Comparison of ENCODE assay signal across 20 cellular contexts in the genomic region with DNA sequence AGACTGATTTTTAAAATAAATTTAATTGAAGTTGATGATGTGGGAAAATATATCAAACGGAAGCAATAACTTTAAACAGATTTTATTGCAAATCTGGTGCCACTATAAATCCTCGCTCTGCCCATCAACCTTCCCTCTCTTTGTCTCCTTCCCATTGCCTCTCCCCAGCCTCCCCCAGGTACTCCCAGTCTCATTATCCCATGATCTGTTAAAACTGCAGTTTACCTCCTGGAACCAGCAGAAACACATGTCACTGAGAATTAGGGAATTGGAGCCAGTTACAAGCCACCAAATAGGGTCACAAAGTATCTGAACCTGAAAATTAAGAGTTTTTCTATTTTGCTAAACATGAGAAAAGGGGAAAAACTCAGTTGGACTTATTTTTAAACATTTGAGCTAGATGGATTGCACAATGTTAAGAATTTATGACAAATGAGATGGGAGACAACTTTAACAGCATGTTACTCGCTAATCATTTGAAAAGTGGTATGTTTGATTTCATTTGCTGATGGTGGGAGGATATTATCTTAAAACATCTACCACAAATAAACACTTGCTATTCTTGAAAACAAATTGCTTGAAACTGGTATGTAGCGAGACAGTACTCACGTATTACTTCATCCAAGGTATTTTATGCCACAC. TPM values are rescaled to one million over a fixed set of nuclear protein-coding genes. Genes with fewer than 3 reads are reported as not detected.
DNase-seq lines count a peak whose midpoint lies in the region; ATAC-seq and TF ChIP-seq lines count a peak whose summit lies in the region.
"Had no signal": no experiment of that assay in that cellular context is flagged by ENCODE, and none has a peak within 500 bp of the region (broad histone marks: within the 10 kb centered on the region; RNA-seq: fewer than 3 reads in every experiment).

No MANE protein-coding gene starts in this region.

- H2BK15ac ChIP-seq in H9 (ENCODE audit: low read depth, low read length), result no peak overlapping the region

- H2BK120ac ChIP-seq in H9 (ENCODE audit: low read depth, low read length, poor library complexity, severe bottlenecking), result no peak overlapping the region

- no peak overlapping the region for H4K8ac ChIP-seq in H9 (replicated peaks; ENCODE audit: insufficient read length, low read depth, low read length)

- ATAC-seq in T-helper 17 cell, result no peak
- ATAC-seq: mucosa of descending colon, pancreas had no signal

- no peak overlapping the region for H3K18ac ChIP-seq in H9 (ENCODE audit: insufficient read length, low read depth, low read length)

- no peak overlapping the region for H2BK5ac ChIP-seq in H9 (ENCODE audit: insufficient read length, low read length)

- H3K4me1 ChIP-seq in H9 (ENCODE audit: insufficient read depth, low read length), result no peaks in the 10 kb centered on the region
- peaks cover 17% of the 10 kb centered on the region for H3K4me1 ChIP-seq in parathyroid adenoma

- no peak overlapping the region for H3K9ac ChIP-seq in H9 (ENCODE audit: extremely low read depth, insufficient read length, low read length)
- no peak overlapping the region for H3K9ac ChIP-seq in parathyroid adenoma

- H3K14ac ChIP-seq in H9 (ENCODE audit: insufficient read depth, low read length), result no peak overlapping the region

- H3K27me3 ChIP-seq in H9 (ENCODE audit: insufficient read depth, low read length) (no peaks in the 10 kb centered on the region), parathyroid adenoma (ENCODE audit: control insufficient read depth, insufficient read depth, low read length) (no peaks in the 10 kb centered on the region)
- H3K27me3 ChIP-seq: pancreas had no signal

- no peak overlapping the region for H4K5ac ChIP-seq in H9 (ENCODE audit: insufficient read length, low read depth, low read length)

- no peaks in the 10 kb centered on the region; a peak in 1 of 5 replicates for H3K9me3 Mint-ChIP-seq in H9
- H3K9me3 Mint-ChIP-seq in immature natural killer cell, result no peaks in the 10 kb centered on the region
- H3K9me3 Mint-ChIP-seq: activated CD4-positive, alpha-beta memory T cell treated with anti-CD3 and anti-CD28 coated beads, Interleukin-2, amount 10 ng/mL, durations not matched to agents 7 days and 5 days had no signal

- no peak for TF ChIP-seq CTCF in H9 (conservative IDR thresholded peaks at IDR 0.05)
- TF ChIP-seq CTCF in parathyroid adenoma (IDR thresholded peaks at IDR 0.05), result no peak

- peaks cover 13% of the 10 kb centered on the region for H3K23me2 ChIP-seq in H9 (ENCODE audit: insufficient read length, low read depth, low read length, poor library complexity, severe bottlenecking)

- H3K36me3 Mint-ChIP-seq in H9 (ENCODE audit: insufficient read depth in 1 of 3, low read depth in 3 of 3), result 0 out of 7 replicates have a peak, but pooled peaks cover 0 to 1% (median 0%) of the 10 kb centered on the region in 3 experiments
- H3K36me3 Mint-ChIP-seq in T-helper 17 cell (ENCODE audit: low read depth), result no peaks in the 10 kb centered on the region
- no peaks in the 10 kb centered on the region for H3K36me3 Mint-ChIP-seq in immature natural killer cell

- H3K27ac Mint-ChIP-seq in H9 (no peak overlapping the region), T-helper 17 cell (no peak overlapping the region), immature natural killer cell (no peak overlapping the region)
- H3K27ac Mint-ChIP-seq: activated CD4-positive, alpha-beta memory T cell treated with anti-CD3 and anti-CD28 coated beads, Interleukin-2, amount 10 ng/mL, durations not matched to agents 7 days and 5 days had no signal

- DNase-seq in H9, result no peak
- no peak for DNase-seq in T-helper 17 cell
- no peak for DNase-seq in immature natural killer cell
- DNase-seq in GM19240 (ENCODE audit: insufficient read length, low spot score), result no peak
- DNase-seq in NCI-H1105 (lab: John Stamatoyannopoulos, UW), result no peak
- no peak for DNase-seq in SW 1271 (lab: John Stamatoyannopoulos, UW)
- DNase-seq: activated CD4-positive, alpha-beta memory T cell treated with anti-CD3 and anti-CD28 coated beads, Interleukin-2, amount 10 ng/mL, durations not matched to agents 7 days and 5 days; activated T-cell treated with anti-CD3 and anti-CD28 coated beads, Interleukin-2, amount 50 U/mL, for 1 hour; adrenal gland; cerebellar nuclear complex; effector memory CD4-positive, alpha-beta T cell; hypothalamus; mucosa of descending colon; NCI-H1105 treated with DMSO at 0.1 percent for 48 hours; NCI-H526 treated with DMSO at 0.1 percent for 48 hours; pancreas; SHP77; stimulated activated CD4-positive, alpha-beta T cell treated with anti-CD3 and anti-CD28 coated beads, Interleukin-4, amount 100 ng/mL, for 1 hour; substantia nigra had no signal

- H3K4me2 ChIP-seq in H9 (ENCODE audit: insufficient read depth, insufficient read length, low read length) (no peak overlapping the region), parathyroid adenoma (ENCODE audit: low read length) (no peak overlapping the region)

- H2AFZ ChIP-seq in H9 (ENCODE audit: low read length) (no peak overlapping the region), parathyroid adenoma (peak overlapping the region; percentile 5)

- no peaks in the 10 kb centered on the region for H4K20me1 ChIP-seq in H9 (ENCODE audit: control insufficient read depth, insufficient read depth, insufficient read length)

- H3K27me3 Mint-ChIP-seq in H9 (ENCODE audit: low read depth) (no peaks in the 10 kb centered on the region), T-helper 17 cell (peaks cover 54% of the 10 kb centered on the region), immature natural killer cell (ENCODE audit: low read depth in 3 of 3) (peaks cover 13 to 43% (median 19%) of the 10 kb centered on the region in 3 donors)

- H3K56ac ChIP-seq in H9 (ENCODE audit: insufficient read length, low read depth, low read length), result no peak overlapping the region

- H3T11ph ChIP-seq in H9 (ENCODE audit: low read length), result no peak overlapping the region

- H3K4ac ChIP-seq in H9 (ENCODE audit: low read depth, low read length), result no peak overlapping the region

- H3K27ac ChIP-seq in H9 (ENCODE audit: insufficient read length, low read depth, low read length), result no peak overlapping the region
- H3K27ac ChIP-seq in parathyroid adenoma, result no peak overlapping the region
- H3K27ac ChIP-seq: adrenal gland had no signal

- H3K4me1 Mint-ChIP-seq in H9, result peaks cover 44 to 57% of the 10 kb centered on the region in 2 experiments
- H3K4me1 Mint-ChIP-seq in T-helper 17 cell, result peaks cover 19% of the 10 kb centered on the region
- H3K4me1 Mint-ChIP-seq in immature natural killer cell, result peaks cover 18 to 28% of the 10 kb centered on the region in 2 donors

- H2AK5ac ChIP-seq in H9 (ENCODE audit: insufficient read length, low read length), result no peak overlapping the region

- no peaks in the 10 kb centered on the region for H3K79me1 ChIP-seq in H9 (ENCODE audit: insufficient read depth, low read depth, low read length, poor library complexity, severe bottlenecking)

- H4K91ac ChIP-seq in H9 (ENCODE audit: insufficient read length, low read depth, low read length), result no peak overlapping the region

- H3K23ac ChIP-seq in H9 (ENCODE audit: insufficient read length, low read depth, low read length), result no peak overlapping the region

- H3K36me3 ChIP-seq in parathyroid adenoma (ENCODE audit: control insufficient read depth, insufficient read depth, low read length), result no peaks in the 10 kb centered on the region
- H3K36me3 ChIP-seq: adrenal gland, pancreas had no signal

- no CpG with 5 or more reads among the region's 5 CpGs for WGBS in H9 (ENCODE audit: extremely low coverage, insufficient read length, low lambda C conversion rate)

- H2BK20ac ChIP-seq in H9 (ENCODE audit: low read depth, low read length, poor library complexity, severe bottlenecking), result no peak overlapping the region

- H3K4me3 Mint-ChIP-seq in H9 (peak overlapping the region; percentile 1 to 98; a peak in 3 of 5 replicates), T-helper 17 cell (peak overlapping the region; percentile 95), immature natural killer cell (peak overlapping the region in 3 of 5 donors; percentile 54 to 89 (median 63))
- H3K4me3 Mint-ChIP-seq: activated CD4-positive, alpha-beta memory T cell treated with anti-CD3 and anti-CD28 coated beads, Interleukin-2, amount 10 ng/mL, durations not matched to agents 7 days and 5 days had no signal

- H3K79me2 ChIP-seq in H9 (ENCODE audit: insufficient read depth, low read length), result no peaks in the 10 kb centered on the region
- no peaks in the 10 kb centered on the region for H3K79me2 ChIP-seq in parathyroid adenoma

- no peak overlapping the region for H3K4me3 ChIP-seq in parathyroid adenoma (ENCODE audit: low read depth, low read length)
- H3K4me3 ChIP-seq: adrenal gland, mucosa of descending colon had no signal

- H3K9me3 ChIP-seq in H9 (ENCODE audit: control insufficient read depth, low read depth, low read length), result no peaks in the 10 kb centered on the region
- H3K9me3 ChIP-seq in T-helper 17 cell (ENCODE audit: control insufficient read depth, low read length, poor library complexity, severe bottlenecking), result no peaks in the 10 kb centered on the region
- H3K9me3 ChIP-seq in parathyroid adenoma (ENCODE audit: control insufficient read depth, low read length), result no peaks in the 10 kb centered on the region
- H3K9me3 ChIP-seq: adrenal gland, mucosa of descending colon, pancreas had no signal

- no peak overlapping the region for H2BK12ac ChIP-seq in H9 (ENCODE audit: insufficient read length, low read depth, low read length)

RNA-seq across cellular contexts. Expression of a gene that starts 2.4 kb away (rescaled TPM):
- 17.8 and 19.0 TPM in 2 replicates for total RNA-seq in H9 (2021)
- under 1 TPM; 0.15 to 0.83 TPM for total RNA-seq in T-helper 17 cell
- under 1 TPM in 1 of 3 donors, not detected in 2; 0.11 TPM for polyA plus RNA-seq in immature natural killer cell

Comparison
In these comparisons a context has a peak if more than half of its experiments do, and no peak if none do; other contexts are left out.
1. RNA of a gene that starts 2.4 kb away (total RNA-seq): 17.8 to 19.0 TPM in H9; 0.15 to 0.83 TPM in T-helper 17 cell; every median in the first group is over 10 times any median in the second.
2. Peak in every context shown above with its lines, with median percentiles within 50 percentile points of each other: H3K4me3 Mint-ChIP-seq.